In genomic region chr4:39235021-39235420, GRCh38 we compare ENCODE assay signal across 8 cellular contexts.
"Had no signal": no experiment of that assay in that cellular context is flagged by ENCODE, and none has a peak within 500 bp of the region (broad histone marks: within the 10 kb centered on the region; RNA-seq: fewer than 3 reads in every experiment).

No MANE protein-coding gene starts in this region.

- ATAC-seq: K562 had no signal

- H3K27ac Mint-ChIP-seq: IgD-negative memory B cell had no signal

- DNase-seq: IMR-90, KBM-7, KG1 had no signal

- H3K4me2 ChIP-seq: KMS-11 had no signal

- FAIRE-seq: HTR-8/SVneo, K562 had no signal

- H3K27me3 Mint-ChIP-seq: IgD-negative memory B cell had no signal

- H3K4me1 Mint-ChIP-seq: IgD-negative memory B cell had no signal

- H3K27ac ChIP-seq: HL-60, KMS-11 had no signal

- H3K4me3 Mint-ChIP-seq: IgD-negative memory B cell had no signal

- H3K4me3 ChIP-seq: K562 had no signal

- H3K9ac ChIP-seq: KMS-11 had no signal
